15 cellular contexts compared by ENCODE assay signal in genomic region chr5:111863801-111864200, GRCh38.
"Had no signal": no experiment of that assay in that cellular context is flagged by ENCODE, and none has a peak within 500 bp of the region (broad histone marks: within the 10 kb centered on the region; RNA-seq: fewer than 3 reads in every experiment).

No MANE protein-coding gene starts in this region.

- H3K4me1 ChIP-seq: upper lobe of left lung had no signal

- H3K27ac ChIP-seq: ascending aorta, upper lobe of left lung had no signal

- H3K36me3 ChIP-seq: ascending aorta, upper lobe of left lung had no signal

- H3K27me3 ChIP-seq: ascending aorta, upper lobe of left lung had no signal

- ATAC-seq: activated CD8-positive, alpha-beta T cell treated with anti-CD3 and anti-CD28 coated beads for 36 hours; effector memory CD8-positive, alpha-beta T cell; left lobe of liver; T-cell had no signal

- DNase-seq: activated CD4-positive, alpha-beta T cell treated with anti-CD3 and anti-CD28 coated beads for 4 hours; activated CD8-positive, alpha-beta memory T cell treated with anti-CD3 and anti-CD28 coated beads, Interleukin-2, amount 50 U/mL, for 4 hours; activated CD8-positive, alpha-beta T cell treated with anti-CD3 and anti-CD28 coated beads for 36 hours; activated naive CD4-positive, alpha-beta T cell; effector memory CD8-positive, alpha-beta T cell; erythroblast; glutamatergic neuron; immature natural killer cell; stimulated activated CD4-positive, alpha-beta T cell treated with anti-CD3 and anti-CD28 coated beads, Interleukin-15, amount 100 ng/mL, for 24 hours; stimulated activated CD4-positive, alpha-beta T cell treated with anti-CD3 and anti-CD28 coated beads, Interleukin-4, amount 100 ng/mL, for 24 hours; T-cell; T1000; upper lobe of left lung had no signal

- H3K9me3 ChIP-seq: ascending aorta, upper lobe of left lung had no signal

- H3K4me3 ChIP-seq: ascending aorta, upper lobe of left lung had no signal
